ENCODE assay signal across 33 cellular contexts in genomic region chr12:109058773-109059172, GRCh38. TPM values are rescaled to one million over a fixed set of nuclear protein-coding genes. Genes with fewer than 3 reads are reported as not detected.
"Had no signal": no experiment of that assay in that cellular context is flagged by ENCODE, and none has a peak within 500 bp of the region (broad histone marks: within the 10 kb centered on the region; RNA-seq: fewer than 3 reads in every experiment).

No MANE protein-coding gene starts in this region.

- H3K9me3 ChIP-seq: body of pancreas, breast epithelium had no signal

- H3K36me3 ChIP-seq: breast epithelium had no signal

- H3K9ac ChIP-seq: KMS-11 had no signal

- ATAC-seq: activated CD4-positive, alpha-beta T cell treated with anti-CD3 and anti-CD28 coated beads for 36 hours; activated CD4-positive, CD25-positive, alpha-beta regulatory T cell treated with anti-CD3 and anti-CD28 coated beads, Interleukin-2, amount 50 U/mL, for 24 hours; activated T-cell treated with anti-CD3 and anti-CD28 coated beads, Interleukin-2, amount 50 U/mL, for 72 hours; activated T-helper 17 cell treated with anti-CD3 and anti-CD28 coated beads, Interleukin-2, amount 50 U/mL, for 72 hours; body of pancreas had no signal

- H3K27ac ChIP-seq: body of pancreas, breast epithelium, KMS-11, PC-9 had no signal

- H3K4me3 Mint-ChIP-seq: activated CD4-positive, alpha-beta memory T cell treated with anti-CD3 and anti-CD28 coated beads for 36 hours; activated CD4-positive, alpha-beta T cell treated with anti-CD3 and anti-CD28 coated beads for 36 hours; activated naive CD8-positive, alpha-beta T cell treated with anti-CD3 and anti-CD28 coated beads for 36 hours; activated T-cell treated with anti-CD3 and anti-CD28 coated beads, Interleukin-2, amount 50 U/mL, for 72 hours; activated T-helper 17 cell treated with anti-CD3 and anti-CD28 coated beads, Interleukin-2, amount 50 U/mL, for 72 hours had no signal

- H3K27me3 ChIP-seq: body of pancreas, breast epithelium had no signal

- H3K4me3 ChIP-seq: body of pancreas, breast epithelium, PC-9 had no signal

- H3K9me3 Mint-ChIP-seq: activated CD4-positive, alpha-beta memory T cell treated with anti-CD3 and anti-CD28 coated beads for 36 hours; activated naive CD8-positive, alpha-beta T cell treated with anti-CD3 and anti-CD28 coated beads for 36 hours; activated T-cell treated with anti-CD3 and anti-CD28 coated beads, Interleukin-2, amount 50 U/mL, for 72 hours; activated T-helper 17 cell treated with anti-CD3 and anti-CD28 coated beads, Interleukin-2, amount 50 U/mL, for 72 hours had no signal

- DNase-seq: activated CD4-positive, alpha-beta memory T cell treated with anti-CD3 and anti-CD28 coated beads for 36 hours; activated CD4-positive, alpha-beta T cell treated with anti-CD3 and anti-CD28 coated beads for 36 hours; activated CD4-positive, alpha-beta T cell treated with anti-CD3 and anti-CD28 coated beads, Interleukin-2, amount 50 U/mL, for 1 hour; activated effector memory CD4-positive, alpha-beta T cell treated with anti-CD3 and anti-CD28 coated beads, Interleukin-2, amount 50 U/mL, for 16 hours; activated naive CD4-positive, alpha-beta T cell; activated naive CD4-positive, alpha-beta T cell treated with anti-CD3 and anti-CD28 coated beads, Interleukin-2, amount 50 U/mL, for 16 hours; activated naive CD8-positive, alpha-beta T cell treated with anti-CD3 and anti-CD28 coated beads for 36 hours; activated T-cell treated with anti-CD3 and anti-CD28 coated beads, Interleukin-2, amount 50 U/mL, for 1 hour; activated T-cell treated with anti-CD3 and anti-CD28 coated beads, Interleukin-2, amount 50 U/mL, for 72 hours; amygdala; body of pancreas; MM.1S; MV-4-11; NCI-H1092; NCI-H1436 treated with DMSO at 0.1 percent for 48 hours; NCI-H1694 treated with DMSO at 0.1 percent for 48 hours; NCI-H2029; NCI-H345; NCI-H524 treated with DMSO at 0.1 percent for 48 hours; NK-92 treated with Interleukin-12 subunit alpha and Interleukin-12 subunit beta, amount 100 ng/mL, for 24 hours; PC-9; Right ventricle myocardium superior; T1000 had no signal

- H3K27ac Mint-ChIP-seq: activated CD4-positive, alpha-beta memory T cell treated with anti-CD3 and anti-CD28 coated beads for 36 hours; activated CD4-positive, alpha-beta T cell treated with anti-CD3 and anti-CD28 coated beads for 36 hours; activated naive CD8-positive, alpha-beta T cell treated with anti-CD3 and anti-CD28 coated beads for 36 hours; activated T-cell treated with anti-CD3 and anti-CD28 coated beads, Interleukin-2, amount 50 U/mL, for 72 hours; activated T-helper 17 cell treated with anti-CD3 and anti-CD28 coated beads, Interleukin-2, amount 50 U/mL, for 72 hours had no signal

- H3K27me3 Mint-ChIP-seq: activated CD4-positive, alpha-beta memory T cell treated with anti-CD3 and anti-CD28 coated beads for 36 hours; activated CD4-positive, alpha-beta T cell treated with anti-CD3 and anti-CD28 coated beads for 36 hours; activated naive CD8-positive, alpha-beta T cell treated with anti-CD3 and anti-CD28 coated beads for 36 hours; activated T-helper 17 cell treated with anti-CD3 and anti-CD28 coated beads, Interleukin-2, amount 50 U/mL, for 72 hours had no signal

RNA-seq across cellular contexts. Expression of gene SVOP, which starts 37.9 kb away (rescaled TPM):
- total RNA-seq: activated CD4-positive, alpha-beta memory T cell treated with anti-CD3 and anti-CD28 coated beads for 36 hours; activated CD4-positive, alpha-beta T cell treated with anti-CD3 and anti-CD28 coated beads for 36 hours; activated CD8-positive, alpha-beta memory T cell treated with anti-CD3 and anti-CD28 coated beads for 36 hours; activated naive CD8-positive, alpha-beta T cell treated with anti-CD3 and anti-CD28 coated beads for 36 hours; activated T-cell treated with anti-CD3 and anti-CD28 coated beads, Interleukin-2, amount 50 U/mL, for 72 hours; activated T-helper 17 cell treated with anti-CD3 and anti-CD28 coated beads, Interleukin-2, amount 50 U/mL, for 72 hours; astrocyte; breast epithelium; LHCN-M2; NCI-H460; PC-9; T-helper 1 cell treated with Interleukin-12 subunit alpha and Interleukin-12 subunit beta and Interleukin-4 antibody, amounts not matched to agents 30 ng/mL and 1 ng/mL, for 36 hours; T-helper 2 cell treated with Interferon-gamma antibody and Interleukin-4, amounts not matched to agents 100 ng/mL and 5 ng/mL, for 36 hours had no signal
